In the genomic region with DNA sequence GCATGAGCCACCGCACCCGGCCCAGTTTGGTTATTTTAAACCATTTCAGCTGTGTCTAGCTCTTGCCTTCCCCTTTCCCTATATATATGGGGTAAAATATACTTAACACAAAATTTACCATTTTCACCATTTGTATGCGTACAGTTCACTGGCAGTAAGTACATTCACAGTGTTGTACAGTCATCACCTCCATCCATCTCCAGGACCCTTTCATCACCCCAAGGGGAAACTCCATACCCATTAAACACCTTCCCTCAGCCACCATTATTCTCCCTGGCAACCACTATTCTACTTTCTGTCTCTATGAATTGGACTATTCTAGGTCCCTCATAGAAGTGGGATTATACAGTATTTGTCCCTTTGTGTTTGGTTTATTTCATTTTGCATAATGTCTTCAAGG, we compare ENCODE assay signal across 18 cellular contexts.
DNase-seq lines count a peak whose midpoint lies in the region; ATAC-seq, FAIRE-seq and TF ChIP-seq lines count a peak whose summit lies in the region.
"Had no signal": no experiment of that assay in that cellular context is flagged by ENCODE, and none has a peak within 500 bp of the region (broad histone marks: within the 10 kb centered on the region; RNA-seq: fewer than 3 reads in every experiment).

No MANE protein-coding gene starts in this region.

- ATAC-seq in activated naive CD8-positive, alpha-beta T cell treated with anti-CD3 and anti-CD28 coated beads, Interleukin-2, amount 50 U/mL, for 24 hours, result peak; percentile 50
- ATAC-seq: activated CD4-positive, CD25-positive, alpha-beta regulatory T cell treated with anti-CD3 and anti-CD28 coated beads, Interleukin-2, amount 50 U/mL, for 24 hours; HCT116; SK-N-SH treated with all-trans-retinoic acid at 6 μM for 48 hours had no signal

- TF ChIP-seq CTCF in suprapubic skin (IDR thresholded peaks at IDR 0.05), result no peak

- H3K4me1 ChIP-seq in skeletal muscle tissue (ENCODE audit: control insufficient read depth in 3 of 3, insufficient read depth in 3 of 3, low read length in 3 of 3) (peaks cover 45 to 53% (median 50%) of the 10 kb centered on the region in 3 donors), suprapubic skin (peaks cover 13% of the 10 kb centered on the region)

- H3K27me3 Mint-ChIP-seq in activated CD4-positive, alpha-beta memory T cell treated with anti-CD3 and anti-CD28 coated beads for 36 hours, result no peaks in the 10 kb centered on the region
- no peaks in the 10 kb centered on the region for H3K27me3 Mint-ChIP-seq in activated CD4-positive, alpha-beta memory T cell treated with anti-CD3 and anti-CD28 coated beads, Interleukin-2, amount 10 ng/mL, durations not matched to agents 7 days and 5 days
- no peaks in the 10 kb centered on the region for H3K27me3 Mint-ChIP-seq in activated naive CD8-positive, alpha-beta T cell treated with anti-CD3 and anti-CD28 coated beads, Interleukin-2, amount 50 U/mL, for 24 hours
- H3K27me3 Mint-ChIP-seq: progenitor cell of endocrine pancreas had no signal

- peak overlapping the region; percentile 55 to 68 (median 57) for H3K9ac ChIP-seq in skeletal muscle tissue (ENCODE audit: low read depth in 1 of 3, low read length in 3 of 3)
- H3K9ac ChIP-seq: KMS-11, neural progenitor cell had no signal

- peak overlapping the region; percentile 4 for H3K27ac Mint-ChIP-seq in activated CD4-positive, alpha-beta memory T cell treated with anti-CD3 and anti-CD28 coated beads for 36 hours
- no peak overlapping the region for H3K27ac Mint-ChIP-seq in activated CD4-positive, alpha-beta memory T cell treated with anti-CD3 and anti-CD28 coated beads, Interleukin-2, amount 10 ng/mL, durations not matched to agents 7 days and 5 days
- H3K27ac Mint-ChIP-seq in activated naive CD8-positive, alpha-beta T cell treated with anti-CD3 and anti-CD28 coated beads, Interleukin-2, amount 50 U/mL, for 24 hours, result peak overlapping the region; percentile 32
- H3K27ac Mint-ChIP-seq: neural progenitor cell, progenitor cell of endocrine pancreas had no signal

- POLR2A ChIA-PET in activated CD4-positive, alpha-beta memory T cell treated with anti-CD3 and anti-CD28 coated beads for 36 hours (lab: Charles Lee), result interaction anchor here (0.6 kb wide), 1 partner anchor 125 kb away, joined by 6 read pairs; no protein-coding TSS in a partner anchor
- POLR2A ChIA-PET in activated CD4-positive, alpha-beta memory T cell treated with anti-CD3 and anti-CD28 coated beads, Interleukin-2, amount 10 ng/mL, durations not matched to agents 7 days and 5 days (lab: Charles Lee), result interaction anchor here (2.1 to 2.6 kb wide), 4 partner anchors 50 to 227 kb away, joined by 7 to 20 read pairs (median 10); partner anchors contain the start of gene TMEM131L

- H3K36me3 Mint-ChIP-seq in activated CD4-positive, alpha-beta memory T cell treated with anti-CD3 and anti-CD28 coated beads for 36 hours, result peaks cover 5% of the 10 kb centered on the region
- H3K36me3 Mint-ChIP-seq in activated CD4-positive, alpha-beta memory T cell treated with anti-CD3 and anti-CD28 coated beads, Interleukin-2, amount 10 ng/mL, durations not matched to agents 7 days and 5 days (ENCODE audit: low read depth), result peaks cover 7% of the 10 kb centered on the region
- H3K36me3 Mint-ChIP-seq in activated naive CD8-positive, alpha-beta T cell treated with anti-CD3 and anti-CD28 coated beads, Interleukin-2, amount 50 U/mL, for 24 hours (ENCODE audit: low read depth), result peaks cover 34% of the 10 kb centered on the region

- TF ChIP-seq EP300 in suprapubic skin (IDR thresholded peaks at IDR 0.05), result no peak

- H3K27ac ChIP-seq in skeletal muscle tissue (ENCODE audit: low read depth, low read length), result peak overlapping the region; percentile 88
- no peak overlapping the region for H3K27ac ChIP-seq in suprapubic skin
- H3K27ac ChIP-seq: KMS-11, neural progenitor cell had no signal

- H3K36me3 ChIP-seq in skeletal muscle tissue (ENCODE audit: control insufficient read depth in 3 of 3, insufficient read depth in 3 of 3, low read length in 3 of 3) (no peaks in the 10 kb centered on the region), suprapubic skin (no peaks in the 10 kb centered on the region)
- H3K36me3 ChIP-seq: neural progenitor cell had no signal

- H3K4me3 Mint-ChIP-seq in activated CD4-positive, alpha-beta memory T cell treated with anti-CD3 and anti-CD28 coated beads for 36 hours, result no peak overlapping the region
- H3K4me3 Mint-ChIP-seq in activated CD4-positive, alpha-beta memory T cell treated with anti-CD3 and anti-CD28 coated beads, Interleukin-2, amount 10 ng/mL, durations not matched to agents 7 days and 5 days, result no peak overlapping the region
- no peak overlapping the region for H3K4me3 Mint-ChIP-seq in activated naive CD8-positive, alpha-beta T cell treated with anti-CD3 and anti-CD28 coated beads, Interleukin-2, amount 50 U/mL, for 24 hours
- H3K4me3 Mint-ChIP-seq: neural progenitor cell had no signal

- H3K27me3 ChIP-seq in skeletal muscle tissue (ENCODE audit: control insufficient read depth in 3 of 3, insufficient read depth in 3 of 3, low read length in 3 of 3), result no peaks in the 10 kb centered on the region
- H3K27me3 ChIP-seq in suprapubic skin, result no peaks in the 10 kb centered on the region
- H3K27me3 ChIP-seq: neural progenitor cell had no signal

- H3K4me3 ChIP-seq in skeletal muscle tissue (ENCODE audit: low read length in 3 of 3) (peak overlapping the region in 1 of 3 donors; percentile 16), suprapubic skin (no peak overlapping the region)
- H3K4me3 ChIP-seq: neural progenitor cell, smooth muscle cell had no signal

- intact Hi-C loops in activated CD4-positive, alpha-beta memory T cell treated with anti-CD3 and anti-CD28 coated beads for 36 hours (cut with micrococcal nuclease), result loop anchor here (5.0 to 10.0 kb wide), 2 partner anchors 48 to 420 kb away; no protein-coding TSS in a partner anchor

- FAIRE-seq in GM12891 (lab: Jason Lieb, UNC), result peak; percentile 50

- H3K9me3 ChIP-seq in skeletal muscle tissue (ENCODE audit: control insufficient read depth in 3 of 3, low read length in 3 of 3), result no peaks in the 10 kb centered on the region
- H3K9me3 ChIP-seq in suprapubic skin, result no peaks in the 10 kb centered on the region

- no peak for DNase-seq in activated CD4-positive, alpha-beta memory T cell treated with anti-CD3 and anti-CD28 coated beads for 36 hours
- DNase-seq in activated CD4-positive, alpha-beta memory T cell treated with anti-CD3 and anti-CD28 coated beads, Interleukin-2, amount 10 ng/mL, durations not matched to agents 7 days and 5 days, result no peak
- DNase-seq in GM12891 (ENCODE audit: insufficient read length, low spot score) (no peak), cortex of kidney (lab: John Stamatoyannopoulos, UW) (no peak), D341Med (ENCODE audit: low spot score) (no peak), suprapubic skin (ENCODE audit: low spot score in 2 of 2) (no peak)
- DNase-seq in activated naive CD8-positive, alpha-beta T cell treated with anti-CD3 and anti-CD28 coated beads, Interleukin-2, amount 50 U/mL, for 24 hours, result no peak
- DNase-seq: activated gamma-delta T cell treated with Interleukin-2 at 50 U/mL for 16 hours; NCI-H187; stimulated activated CD4-positive, alpha-beta T cell treated with anti-CD3 and anti-CD28 coated beads, Interleukin-4, amount 100 ng/mL, for 1 hour had no signal

- CTCF ChIA-PET in activated CD4-positive, alpha-beta memory T cell treated with anti-CD3 and anti-CD28 coated beads for 36 hours (lab: Charles Lee), result interaction anchor here (1.1 to 2.4 kb wide), 8 partner anchors 37 to 227 kb away, joined by 3 to 42 read pairs (median 16); partner anchors contain the start of genes MND1 and TMEM131L
- CTCF ChIA-PET in activated CD4-positive, alpha-beta memory T cell treated with anti-CD3 and anti-CD28 coated beads, Interleukin-2, amount 10 ng/mL, durations not matched to agents 7 days and 5 days (lab: Charles Lee), result interaction anchor here (1.1 to 4.4 kb wide), 7 partner anchors 10 to 237 kb away, joined by 3 to 72 read pairs (median 5); partner anchors contain the start of genes MND1 and TMEM131L

- H3K9me3 Mint-ChIP-seq in activated CD4-positive, alpha-beta memory T cell treated with anti-CD3 and anti-CD28 coated beads for 36 hours, result no peaks in the 10 kb centered on the region
- no peaks in the 10 kb centered on the region for H3K9me3 Mint-ChIP-seq in activated CD4-positive, alpha-beta memory T cell treated with anti-CD3 and anti-CD28 coated beads, Interleukin-2, amount 10 ng/mL, durations not matched to agents 7 days and 5 days
- no peaks in the 10 kb centered on the region for H3K9me3 Mint-ChIP-seq in activated naive CD8-positive, alpha-beta T cell treated with anti-CD3 and anti-CD28 coated beads, Interleukin-2, amount 50 U/mL, for 24 hours
- H3K9me3 Mint-ChIP-seq: neural progenitor cell had no signal

- H3K4me1 Mint-ChIP-seq in activated CD4-positive, alpha-beta memory T cell treated with anti-CD3 and anti-CD28 coated beads for 36 hours (ENCODE audit: low read depth), result peaks cover 67% of the 10 kb centered on the region
- H3K4me1 Mint-ChIP-seq in activated CD4-positive, alpha-beta memory T cell treated with anti-CD3 and anti-CD28 coated beads, Interleukin-2, amount 10 ng/mL, durations not matched to agents 7 days and 5 days, result peaks cover 31% of the 10 kb centered on the region
- H3K4me1 Mint-ChIP-seq in activated naive CD8-positive, alpha-beta T cell treated with anti-CD3 and anti-CD28 coated beads, Interleukin-2, amount 50 U/mL, for 24 hours, result peaks cover 88% of the 10 kb centered on the region

- WGBS in suprapubic skin, result 96% methylated on average over 3 of the region's 3 CpGs

- no peak for TF ChIP-seq POLR2A in GM12891 (IDR thresholded peaks at IDR 0.05; ENCODE audit: low read depth, low read length)
- no peak for TF ChIP-seq POLR2A in suprapubic skin (IDR thresholded peaks at IDR 0.05)

TF ChIP-seq in GM12891, 5 proteins besides CTCF, POLR2A, EP300 and RAD21:
- no peak for TF ChIP-seq TAF1 (IDR thresholded peaks at IDR 0.05; ENCODE audit: low read depth, low read length)
- no peak for TF ChIP-seq POLR2AphosphoS5 (IDR thresholded peaks at IDR 0.05; ENCODE audit: low read depth, low read length)
- no peak for TF ChIP-seq SPI1 (IDR thresholded peaks at IDR 0.05; ENCODE audit: low read depth, low read length)
- TF ChIP-seq PAX5 (IDR thresholded peaks at IDR 0.05; ENCODE audit: insufficient read depth, low read length, severe bottlenecking), result no peak
- TF ChIP-seq POU2F2 (IDR thresholded peaks at IDR 0.05; ENCODE audit: low read depth, low read length), result no peak
